ENCODE assay signal across 10 cellular contexts in genomic region chr11:911890-912219, GRCh38. TPM values are rescaled to one million over a fixed set of nuclear protein-coding genes. Genes with fewer than 3 reads are reported as not detected.
A peak's percentile ranks its signal among the peaks of the same experiment; 100 is the strongest.
DNase-seq lines count a peak whose midpoint lies in the region; ATAC-seq and TF ChIP-seq lines count a peak whose summit lies in the region.
"Had no signal": no experiment of that assay in that cellular context is flagged by ENCODE, and none has a peak within 500 bp of the region (broad histone marks: within the 10 kb centered on the region; RNA-seq: fewer than 3 reads in every experiment).

No MANE protein-coding gene starts in this region.

- H3K4me1 ChIP-seq in hepatocyte (ENCODE audit: insufficient read depth) = peaks cover 7% of the 10 kb centered on the region
- H3K4me1 ChIP-seq in spleen = peaks cover 5 to 80% (median 38%) of the 10 kb centered on the region in 6 donors

- H3K9me3 ChIP-seq in hepatocyte (ENCODE audit: low read depth) (no peaks in the 10 kb centered on the region), spleen (no peaks in the 10 kb centered on the region)
- H3K9me3 ChIP-seq: mucosa of descending colon, SJSA1 had no signal

- H3K79me2 ChIP-seq in hepatocyte = peaks cover 23% of the 10 kb centered on the region

- no peaks in the 10 kb centered on the region for H3K9me2 ChIP-seq in hepatocyte (replicated peaks; ENCODE audit: insufficient read depth)

- no peaks in the 10 kb centered on the region for H3K27me3 Mint-ChIP-seq in T-helper 1 cell treated with Interleukin-12 subunit alpha and Interleukin-12 subunit beta and Interleukin-4 antibody, amounts not matched to agents 30 μg/mL and 1 μg/mL, for 36 hours (ENCODE audit: low read depth)
- no peaks in the 10 kb centered on the region for H3K27me3 Mint-ChIP-seq in activated B cell treated with CpG ODN at 0.5 μM for 24 hours

- H3K36me3 ChIP-seq in hepatocyte (replicated peaks; ENCODE audit: insufficient read depth, low read depth) = no peaks in the 10 kb centered on the region
- H3K36me3 ChIP-seq in spleen = peaks cover 0 to 24% (median 0%) of the 10 kb centered on the region in 6 donors
- H3K36me3 ChIP-seq: SJSA1 had no signal

- peak overlapping the region; percentile 95 for H3K4me3 Mint-ChIP-seq in T-helper 1 cell treated with Interleukin-12 subunit alpha and Interleukin-12 subunit beta and Interleukin-4 antibody, amounts not matched to agents 30 μg/mL and 1 μg/mL, for 36 hours
- H3K4me3 Mint-ChIP-seq in activated B cell treated with CpG ODN at 0.5 μM for 24 hours = peak overlapping the region; percentile 83

- peak overlapping the region; percentile 99 for H3K4me2 ChIP-seq in hepatocyte

- H3K4me3 ChIP-seq in hepatocyte = no peak overlapping the region
- H3K4me3 ChIP-seq in spleen = peak overlapping the region in 6 of 8 donors; percentile 78 to 98 (median 88)

- no peaks in the 10 kb centered on the region for H3K9me3 Mint-ChIP-seq in T-helper 1 cell treated with Interleukin-12 subunit alpha and Interleukin-12 subunit beta and Interleukin-4 antibody, amounts not matched to agents 30 μg/mL and 1 μg/mL, for 36 hours
- H3K9me3 Mint-ChIP-seq in activated B cell treated with CpG ODN at 0.5 μM for 24 hours = no peaks in the 10 kb centered on the region

- CTCF ChIA-PET in activated B cell treated with CpG ODN at 0.5 μM for 24 hours (lab: Charles Lee) = interaction anchor here (2.3 kb wide), 1 partner anchor 13 kb away, joined by 6 read pairs; the partner anchor contains the start of gene AP2A2

- no peak for TF ChIP-seq CTCF in activated B cell treated with CpG ODN at 0.5 μM for 24 hours (IDR thresholded peaks at IDR 0.05)
- TF ChIP-seq CTCF in hepatocyte (IDR thresholded peaks at IDR 0.05; ENCODE audit: poor library complexity) = no peak
- no peak for TF ChIP-seq CTCF in spleen (IDR thresholded peaks at IDR 0.05 in 8 of 11, conservative IDR thresholded peaks at IDR 0.05 in 3 of 11)

- WGBS in hepatocyte (ENCODE audit: low lambda C conversion rate, missing lambda C conversion rate) = 97% methylated on average over 11 of the region's 11 CpGs
- WGBS in spleen, 5 donors = 79 to 96% (median 90%) methylated on average over 11 of the region's 11 CpGs

- peak overlapping the region; percentile 88 for H3K27ac Mint-ChIP-seq in T-helper 1 cell treated with Interleukin-12 subunit alpha and Interleukin-12 subunit beta and Interleukin-4 antibody, amounts not matched to agents 30 μg/mL and 1 μg/mL, for 36 hours
- H3K27ac Mint-ChIP-seq in activated B cell treated with CpG ODN at 0.5 μM for 24 hours = peak overlapping the region; percentile 72

- H3K27me3 ChIP-seq in hepatocyte (no peaks in the 10 kb centered on the region), spleen (replicated peaks in 1 of 7) (no peaks in the 10 kb centered on the region)
- H3K27me3 ChIP-seq: SJSA1 had no signal

- ATAC-seq in activated B cell treated with CpG ODN at 0.5 μM for 24 hours (ENCODE audit: low read depth) = no peak

- no peak for DNase-seq in T-helper 1 cell
- DNase-seq in activated B cell treated with CpG ODN at 0.5 μM for 24 hours = no peak
- no peak for DNase-seq in hepatocyte (ENCODE audit: low spot score)
- DNase-seq in spleen = no peak
- no peak for DNase-seq in HPDE6-E6E7 (ENCODE audit: extremely low spot score)
- no peak for DNase-seq in NCI-H2171 (lab: John Stamatoyannopoulos, UW)
- no peak for DNase-seq in NCI-H1417 (lab: John Stamatoyannopoulos, UW)

- intact Hi-C loops in activated B cell treated with CpG ODN at 0.5 μM for 24 hours (cut with micrococcal nuclease) (loop anchor here (1.0 to 10.0 kb wide), 5 partner anchors 13 to 660 kb away; partner anchors contain the start of genes AP2A2, DUSP8, HRAS and LRRC56), spleen (cut with DNase I; ENCODE audit: low total_unique reads) (no loop called here)

- H3K4me1 Mint-ChIP-seq in T-helper 1 cell treated with Interleukin-12 subunit alpha and Interleukin-12 subunit beta and Interleukin-4 antibody, amounts not matched to agents 30 μg/mL and 1 μg/mL, for 36 hours (ENCODE audit: low read depth) = peaks cover 15% of the 10 kb centered on the region
- H3K4me1 Mint-ChIP-seq in activated B cell treated with CpG ODN at 0.5 μM for 24 hours = peaks cover 29% of the 10 kb centered on the region

- TF ChIP-seq POLR2A in spleen (IDR thresholded peaks at IDR 0.05) = no peak

- POLR2A ChIA-PET in activated B cell treated with CpG ODN at 0.5 μM for 24 hours (lab: Charles Lee) = interaction anchor here (2.7 kb wide), 1 partner anchor 14 kb away, joined by 12 read pairs; the partner anchor contains the start of gene AP2A2

- no peaks in the 10 kb centered on the region for H3K36me3 Mint-ChIP-seq in T-helper 1 cell treated with Interleukin-12 subunit alpha and Interleukin-12 subunit beta and Interleukin-4 antibody, amounts not matched to agents 30 μg/mL and 1 μg/mL, for 36 hours (ENCODE audit: low read depth)
- no peaks in the 10 kb centered on the region for H3K36me3 Mint-ChIP-seq in activated B cell treated with CpG ODN at 0.5 μM for 24 hours (ENCODE audit: low read depth)

- peak overlapping the region; percentile 77 for H2AFZ ChIP-seq in hepatocyte

- H4K20me1 ChIP-seq in hepatocyte (ENCODE audit: insufficient read depth, poor library complexity, severe bottlenecking) = no peaks in the 10 kb centered on the region

- no peak overlapping the region for H3K27ac ChIP-seq in hepatocyte
- peak overlapping the region; percentile 88 to 97 (median 93) for H3K27ac ChIP-seq in spleen

RNA-seq across cellular contexts. Expression of gene CHID1, which starts 1.2 kb away (rescaled TPM):
- 43.9 and 45.7 TPM in 2 replicates for total RNA-seq in activated B cell treated with CpG ODN at 0.5 μM for 24 hours
- 61.5 and 92.4 TPM in 2 replicates for total RNA-seq in hepatocyte
- polyA plus RNA-seq in hepatocyte = 152 and 155 TPM in 2 replicates
- total RNA-seq in spleen = 100 to 1,000 TPM in 6 of 7 donors, 10 to 100 TPM in 1; 82.2 to 218 (median 121) TPM
- polyA plus RNA-seq in spleen = 10 to 100 TPM; 37.2 to 63.2 (median 39.3) TPM

RNA-seq across cellular contexts. Expression of gene AP2A2, which starts 13.8 kb away (rescaled TPM):
- total RNA-seq in activated B cell treated with CpG ODN at 0.5 μM for 24 hours (49.6 and 54.3 TPM in 2 replicates), hepatocyte (57.8 and 68.0 TPM in 2 replicates), spleen (100 to 1,000 TPM; 139 to 321 (median 170) TPM)
- polyA plus RNA-seq in hepatocyte (49.7 and 56.2 TPM in 2 replicates), spleen (100 to 1,000 TPM in 1 of 3 donors, 10 to 100 TPM in 2; 32.7 to 102 (median 34.1) TPM)
